ENCODE assay signal across 19 cellular contexts in the genomic region with DNA sequence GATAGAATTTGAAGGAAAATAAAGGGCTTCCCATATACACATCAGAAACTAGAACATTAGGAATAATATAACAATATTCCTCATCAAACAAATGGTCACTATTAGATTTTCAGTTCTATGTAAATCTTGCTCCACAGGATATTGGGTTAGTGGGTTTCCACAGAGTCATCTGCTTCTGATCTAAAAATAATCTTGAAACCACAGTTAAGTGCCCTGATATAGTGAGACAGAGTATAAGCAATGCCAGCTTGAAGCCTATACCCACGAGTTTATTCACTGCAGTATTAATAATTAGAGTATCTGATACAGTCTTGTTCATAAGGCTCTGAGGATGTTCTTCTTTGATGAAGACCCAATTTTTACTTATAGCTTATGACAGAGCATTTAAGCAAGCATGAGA.
"Had no signal": no experiment of that assay in that cellular context is flagged by ENCODE, and none has a peak within 500 bp of the region (broad histone marks: within the 10 kb centered on the region; RNA-seq: fewer than 3 reads in every experiment).

No MANE protein-coding gene starts in this region.

- ATAC-seq: activated CD4-positive, alpha-beta T cell treated with anti-CD3 and anti-CD28 coated beads for 36 hours; activated naive CD4-positive, alpha-beta T cell treated with anti-CD3 and anti-CD28 coated beads, Interleukin-2, amount 50 U/mL, for 72 hours; heart right ventricle; right cardiac atrium had no signal

- H3K9me3 ChIP-seq: prostate gland, testis, upper lobe of left lung had no signal

- DNase-seq: activated CD4-positive, alpha-beta T cell treated with anti-CD3 and anti-CD28 coated beads for 36 hours; activated CD4-positive, alpha-beta T cell treated with anti-CD3 and anti-CD28 coated beads, Interleukin-2, amount 50 U/mL, for 48 hours; activated gamma-delta T cell treated with Interleukin-2 at 50 U/mL for 16 hours; amniotic stem cell; dermis blood vessel endothelial cell; effector memory CD4-positive, alpha-beta T cell; heart right ventricle; right cardiac atrium; stimulated activated CD4-positive, alpha-beta T cell treated with anti-CD3 and anti-CD28 coated beads, Interleukin-15, amount 100 ng/mL, for 24 hours; stimulated activated CD4-positive, alpha-beta T cell treated with anti-CD3 and anti-CD28 coated beads, Interleukin-2, amount 100 ng/mL, for 48 hours; testis; upper lobe of left lung had no signal

- H3K4me1 Mint-ChIP-seq: activated CD4-positive, alpha-beta T cell treated with anti-CD3 and anti-CD28 coated beads for 36 hours; neural crest cell had no signal

- H3K36me3 ChIP-seq: cardiac muscle cell, esophagus muscularis mucosa, heart right ventricle, prostate gland, upper lobe of left lung had no signal

- H3K4me3 Mint-ChIP-seq: activated CD4-positive, alpha-beta T cell treated with anti-CD3 and anti-CD28 coated beads for 36 hours; activated T-helper 1 cell treated with anti-CD3 and anti-CD28 coated beads, Interleukin-12 subunit alpha, Interleukin-12 subunit beta, Interleukin-2, Interleukin-4 antibody, amounts not matched to agents 30 ng/mL and 10 ng/mL and 1 ng/mL, durations not matched to agents 14 hours and 24 hours and 36 hours; neural crest cell had no signal

- H3K27ac ChIP-seq: cardiac muscle cell, esophagus muscularis mucosa, heart right ventricle, prostate gland, skin epidermis, testis, upper lobe of left lung had no signal

- H3K27me3 Mint-ChIP-seq: activated CD4-positive, alpha-beta T cell treated with anti-CD3 and anti-CD28 coated beads for 36 hours had no signal

- H3K4me3 ChIP-seq: cardiac muscle cell, esophagus muscularis mucosa, heart right ventricle, prostate gland, skin epidermis, testis, upper lobe of left lung had no signal

- H3K4me1 ChIP-seq: esophagus muscularis mucosa, heart right ventricle, prostate gland, testis, upper lobe of left lung had no signal

- H3K27ac Mint-ChIP-seq: activated CD4-positive, alpha-beta T cell treated with anti-CD3 and anti-CD28 coated beads for 36 hours; activated naive CD4-positive, alpha-beta T cell treated with anti-CD3 and anti-CD28 coated beads, Interleukin-2, amount 50 U/mL, for 72 hours; activated T-helper 1 cell treated with anti-CD3 and anti-CD28 coated beads, Interleukin-12 subunit alpha, Interleukin-12 subunit beta, Interleukin-2, Interleukin-4 antibody, amounts not matched to agents 30 ng/mL and 10 ng/mL and 1 ng/mL, durations not matched to agents 14 hours and 24 hours and 36 hours had no signal

- H3K27me3 ChIP-seq: cardiac muscle cell, esophagus muscularis mucosa, heart right ventricle, testis, upper lobe of left lung had no signal
